8 cellular contexts compared by ENCODE assay signal in genomic region chr18:74493689-74494088, GRCh38. TPM values are rescaled to one million over a fixed set of nuclear protein-coding genes. Genes with fewer than 3 reads are reported as not detected.
A peak's percentile ranks its signal among the peaks of the same experiment; 100 is the strongest.
DNase-seq lines count a peak whose midpoint lies in the region; ATAC-seq and TF ChIP-seq lines count a peak whose summit lies in the region.

No MANE protein-coding gene starts in this region.

- WGBS in esophagus squamous epithelium, 2 donors: 80% methylated on average over 1 of the region's 1 CpG; no CpG with 5 or more reads in 1 of the 2 donors
- 82% methylated on average over 1 of the region's 1 CpG for WGBS in prostate gland

- intact Hi-C loops in esophagus squamous epithelium (cut with DNase I): loop anchor here (5.0 kb wide), 1 partner anchor 141 kb away; no protein-coding TSS in a partner anchor
- intact Hi-C loops in prostate gland (cut with DNase I): loop anchor here (5.0 to 10.0 kb wide), 3 partner anchors 61 to 711 kb away; partner anchors contain the start of genes CYB5A and PTGR3

- TF ChIP-seq POLR2A in esophagus squamous epithelium (IDR thresholded peaks at IDR 0.05): no peak
- TF ChIP-seq POLR2A in prostate gland (IDR thresholded peaks at IDR 0.05): no peak

- peak; percentile 73 for TF ChIP-seq CTCF in GM06990 (IDR thresholded peaks at IDR 0.05; ENCODE audit: insufficient read depth, low read length, poor library complexity, severe bottlenecking)
- peak; percentile 50 to 84 (median 72) for TF ChIP-seq CTCF in esophagus squamous epithelium (IDR thresholded peaks at IDR 0.05)
- TF ChIP-seq CTCF in prostate gland (IDR thresholded peaks at IDR 0.05): peak; percentile 19 to 77 (median 52)

- no peak overlapping the region for H3K27ac ChIP-seq in esophagus squamous epithelium
- no peak overlapping the region for H3K27ac ChIP-seq in prostate gland

- ATAC-seq in HG02973 (IDR thresholded peaks at IDR 0.05; ENCODE audit: unreplicated experiment) (peak; percentile 22), HG03025 (IDR thresholded peaks at IDR 0.05; ENCODE audit: low FRiP score, unreplicated experiment) (no peak), HG03521 (IDR thresholded peaks at IDR 0.05; ENCODE audit: unreplicated experiment) (no peak)

- DNase-seq in GM06990 (ENCODE audit: extremely low read depth, insufficient read length) (no peak), NCI-H460 (ENCODE audit: extremely low read depth, low read depth) (peak; percentile 38), esophagus squamous epithelium (lab: John Stamatoyannopoulos, UW) (no peak), prostate gland (ENCODE audit: low spot score) (peak; percentile 47)
- DNase-seq in activated CD8-positive, alpha-beta memory T cell treated with anti-CD3 and anti-CD28 coated beads for 4 hours (ENCODE audit: low read depth in 2 of 2): peak; percentile 12 to 31

- H3K4me1 ChIP-seq in esophagus squamous epithelium: peaks cover 13 to 28% (median 18%) of the 10 kb centered on the region in 3 donors
- H3K4me1 ChIP-seq in prostate gland (replicated peaks): no peaks in the 10 kb centered on the region

- 0 out of 2 replicates have a peak, but pooled peaks cover 1% of the 10 kb centered on the region for H3K36me3 ChIP-seq in GM06990 (ENCODE audit: control insufficient read depth, insufficient read depth, low read length)
- H3K36me3 ChIP-seq in esophagus squamous epithelium: no peaks in the 10 kb centered on the region
- no peaks in the 10 kb centered on the region for H3K36me3 ChIP-seq in prostate gland

- no peaks in the 10 kb centered on the region for H3K9me3 ChIP-seq in esophagus squamous epithelium
- no peaks in the 10 kb centered on the region for H3K9me3 ChIP-seq in prostate gland

- H3K4me3 ChIP-seq in GM06990 (replicated peaks; ENCODE audit: low read depth, low read length) (no peak overlapping the region), esophagus squamous epithelium (no peak overlapping the region), prostate gland (no peak overlapping the region)

- H3K27me3 ChIP-seq in GM06990 (replicated peaks; ENCODE audit: control insufficient read depth, insufficient read depth, low read length) (no peaks in the 10 kb centered on the region), esophagus squamous epithelium (peaks cover 0 to 7% (median 0%) of the 10 kb centered on the region in 4 donors), prostate gland (replicated peaks; ENCODE audit: insufficient read depth) (no peaks in the 10 kb centered on the region)

RNA-seq across cellular contexts. Expression of gene CNDP2, which starts 2.5 kb away (rescaled TPM):
- 72.0 and 105 TPM in 2 replicates for total RNA-seq in NCI-H460 (2014; rRNA removed; shearing (Covaris generic))
- 54.3 and 55.1 TPM in 2 replicates for polyA plus RNA-seq in NCI-H460 (2014; cell fraction: nucleus; rRNA removed)
- 100 to 1,000 TPM in 2 of 4 donors, 10 to 100 TPM in 2; 66.6 to 136 (median 87.9) TPM for total RNA-seq in esophagus squamous epithelium
- total RNA-seq in prostate gland: 100 to 1,000 TPM; 144 to 294 TPM

RNA-seq across cellular contexts. Expression of gene DIPK1C, which starts 36.6 kb away (rescaled TPM):
- not detected in 2 replicates for total RNA-seq in NCI-H460 (2014; rRNA removed; shearing (Covaris generic))
- not detected in 2 replicates for polyA plus RNA-seq in NCI-H460 (2014; cell fraction: nucleus; rRNA removed)
- total RNA-seq in esophagus squamous epithelium (not detected), prostate gland (10 to 100 TPM in 1 of 2 donors, not detected in 1; 10.8 TPM)

RNA-seq across cellular contexts. Expression of gene CNDP1, which starts 40.6 kb away (rescaled TPM):
- not detected in 2 replicates for total RNA-seq in NCI-H460 (2014; rRNA removed; shearing (Covaris generic))
- not detected in 2 replicates for polyA plus RNA-seq in NCI-H460 (2014; cell fraction: nucleus; rRNA removed)
- not detected for total RNA-seq in esophagus squamous epithelium
- not detected for total RNA-seq in prostate gland

Comparison
In these comparisons a context has a peak if more than half of its experiments do, and no peak if none do; other contexts are left out.
1. DNase-seq: peak in NCI-H460 (single experiment), activated CD8-positive, alpha-beta memory T cell treated with anti-CD3 and anti-CD28 coated beads for 4 hours (2 of 2) and prostate gland (single experiment); none in GM06990 (single experiment) and esophagus squamous epithelium (single experiment).
2. Peak in every context shown above with its lines, with median percentiles within 50 percentile points of each other: CTCF ChIP-seq.